27 cellular contexts compared by ENCODE assay signal in the genomic region with DNA sequence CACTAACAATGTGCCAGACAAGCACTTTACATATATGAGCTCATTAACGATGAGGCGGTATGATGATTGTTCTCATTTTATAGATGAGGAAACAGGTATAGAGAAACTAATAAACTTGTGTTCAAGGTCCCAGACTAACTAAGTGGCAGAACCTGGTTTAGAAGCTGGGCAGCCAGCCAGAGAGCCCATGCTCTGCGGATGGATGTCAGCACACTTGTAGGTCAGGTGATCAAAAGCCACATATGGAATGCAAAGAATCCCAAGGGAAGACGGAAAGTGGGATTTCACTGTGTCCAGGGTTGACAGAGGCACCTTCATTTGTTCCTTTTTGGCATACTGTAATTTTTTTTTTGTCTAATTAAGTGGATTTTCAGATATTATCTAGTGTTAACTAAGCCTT.
DNase-seq lines count a peak whose midpoint lies in the region; ATAC-seq lines count a peak whose summit lies in the region.
"Had no signal": no experiment of that assay in that cellular context is flagged by ENCODE, and none has a peak within 500 bp of the region (broad histone marks: within the 10 kb centered on the region; RNA-seq: fewer than 3 reads in every experiment).

No MANE protein-coding gene starts in this region.

- no peaks in the 10 kb centered on the region for H3K9me3 Mint-ChIP-seq in activated CD8-positive, alpha-beta T cell treated with anti-CD3 and anti-CD28 coated beads, Interleukin-2, amount 10 ng/mL, durations not matched to agents 7 days and 5 days (ENCODE audit: insufficient read depth)
- H3K9me3 Mint-ChIP-seq: activated naive CD4-positive, alpha-beta T cell treated with anti-CD3 and anti-CD28 coated beads for 36 hours; neural crest cell; T-helper 1 cell treated with Interleukin-12 subunit alpha and Interleukin-12 subunit beta and Interleukin-4 antibody, amounts not matched to agents 30 μg/mL and 1 μg/mL, for 36 hours had no signal

- no peak overlapping the region for H3K4me3 Mint-ChIP-seq in activated CD8-positive, alpha-beta T cell treated with anti-CD3 and anti-CD28 coated beads, Interleukin-2, amount 10 ng/mL, durations not matched to agents 7 days and 5 days
- H3K4me3 Mint-ChIP-seq: activated naive CD4-positive, alpha-beta T cell treated with anti-CD3 and anti-CD28 coated beads for 36 hours; neural crest cell; T-helper 1 cell treated with Interleukin-12 subunit alpha and Interleukin-12 subunit beta and Interleukin-4 antibody, amounts not matched to agents 30 μg/mL and 1 μg/mL, for 36 hours had no signal

- ATAC-seq in activated CD8-positive, alpha-beta T cell treated with anti-CD3 and anti-CD28 coated beads, Interleukin-2, amount 10 ng/mL, durations not matched to agents 7 days and 5 days = no peak
- ATAC-seq: activated CD4-positive, CD25-positive, alpha-beta regulatory T cell treated with anti-CD3 and anti-CD28 coated beads, Interleukin-2, amount 50 U/mL, for 24 hours; gastroesophageal sphincter; pancreas had no signal

- H3K27me3 Mint-ChIP-seq in activated CD8-positive, alpha-beta T cell treated with anti-CD3 and anti-CD28 coated beads, Interleukin-2, amount 10 ng/mL, durations not matched to agents 7 days and 5 days (ENCODE audit: low read depth) = no peaks in the 10 kb centered on the region

- H3K36me3 Mint-ChIP-seq in activated CD8-positive, alpha-beta T cell treated with anti-CD3 and anti-CD28 coated beads, Interleukin-2, amount 10 ng/mL, durations not matched to agents 7 days and 5 days (ENCODE audit: low read depth) = peaks cover 31% of the 10 kb centered on the region

- CTCF ChIA-PET in activated CD8-positive, alpha-beta T cell treated with anti-CD3 and anti-CD28 coated beads, Interleukin-2, amount 10 ng/mL, durations not matched to agents 7 days and 5 days (lab: Charles Lee) = interaction anchor here (1.2 to 1.6 kb wide), 3 partner anchors 9 to 51 kb away, joined by 3 to 4 read pairs (median 3); no protein-coding TSS in a partner anchor

- H3K27ac Mint-ChIP-seq in activated CD8-positive, alpha-beta T cell treated with anti-CD3 and anti-CD28 coated beads, Interleukin-2, amount 10 ng/mL, durations not matched to agents 7 days and 5 days = no peak overlapping the region
- H3K27ac Mint-ChIP-seq: activated naive CD4-positive, alpha-beta T cell treated with anti-CD3 and anti-CD28 coated beads for 36 hours; T-helper 1 cell treated with Interleukin-12 subunit alpha and Interleukin-12 subunit beta and Interleukin-4 antibody, amounts not matched to agents 30 μg/mL and 1 μg/mL, for 36 hours had no signal

- POLR2A ChIA-PET in activated CD8-positive, alpha-beta T cell treated with anti-CD3 and anti-CD28 coated beads, Interleukin-2, amount 10 ng/mL, durations not matched to agents 7 days and 5 days (lab: Charles Lee) = no interaction called here

- DNase-seq in HK-2 (ENCODE audit: unreplicated experiment) (peak; percentile 44), NCI-H1048 (lab: John Stamatoyannopoulos, UW) (peak; percentile 33), amniotic epithelial cell (ENCODE audit: low read depth) (peak; percentile 35), renal cortical epithelial cell (ENCODE audit: low read depth) (peak; percentile 23), CD1c-positive myeloid dendritic cell (ENCODE audit: extremely low spot score) (no peak), amygdala (lab: John Stamatoyannopoulos, UW) (no peak)
- DNase-seq in activated CD8-positive, alpha-beta T cell treated with anti-CD3 and anti-CD28 coated beads, Interleukin-2, amount 10 ng/mL, durations not matched to agents 7 days and 5 days = no peak
- DNase-seq: activated CD4-positive, alpha-beta T cell treated with anti-CD3 and anti-CD28 coated beads, Interleukin-2, amount 50 U/mL, for 48 hours; activated naive CD4-positive, alpha-beta T cell treated with anti-CD3 and anti-CD28 coated beads for 36 hours; adrenal gland; C1 segment of cervical spinal cord; COR-L47; DMS53; hippocampal formation; KBM-7; MG63; NCI-H1417; NCI-H2081; NCI-H446; NCI-H774; pancreas; stimulated activated naive CD4-positive, alpha-beta T cell treated with Interleukin-2 at 50 U/mL for 16 hours; upper lobe of left lung had no signal

- H3K4me1 Mint-ChIP-seq in activated CD8-positive, alpha-beta T cell treated with anti-CD3 and anti-CD28 coated beads, Interleukin-2, amount 10 ng/mL, durations not matched to agents 7 days and 5 days (ENCODE audit: low read depth) = no peaks in the 10 kb centered on the region

Comparison
In these comparisons a context has a peak if more than half of its experiments do, and no peak if none do; other contexts are left out.
1. DNase-seq: peak in HK-2 (single experiment), NCI-H1048 (single experiment), amniotic epithelial cell (single experiment) and renal cortical epithelial cell (single experiment); none in activated CD8-positive, alpha-beta T cell treated with anti-CD3 and anti-CD28 coated beads, Interleukin-2, amount 10 ng/mL, durations not matched to agents 7 days and 5 days (single experiment), CD1c-positive myeloid dendritic cell (single experiment) and amygdala (0 of 56).